In genomic region chr17:64984776-64985521, GRCh38 we compare ENCODE assay signal across 8 cellular contexts.
DNase-seq lines count a peak whose midpoint lies in the region; ATAC-seq, FAIRE-seq and TF ChIP-seq lines count a peak whose summit lies in the region.

No MANE protein-coding gene starts in this region.

- no peak overlapping the region for H3K27ac Mint-ChIP-seq in nephron progenitor cell

- TF ChIP-seq CTCF in pancreas (IDR thresholded peaks at IDR 0.05) (no peak), osteoblast (IDR thresholded peaks at IDR 0.05; ENCODE audit: extremely low read depth, low read depth, low read length) (no peak), nephron progenitor cell (IDR thresholded peaks at IDR 0.05) (no peak)

- peak in 3 of 4 donors; percentile 58 to 62 (median 59) for ATAC-seq in pancreas
- no peak for ATAC-seq in HG02870 (IDR thresholded peaks at IDR 0.05; ENCODE audit: unreplicated experiment)

- H3K4me2 ChIP-seq in GM23248 (ENCODE audit: unreplicated experiment) (no peak overlapping the region), osteoblast (ENCODE audit: insufficient read depth, low read length) (no peak overlapping the region)

- H3K27me3 Mint-ChIP-seq in nephron progenitor cell (ENCODE audit: low read depth, poor library complexity) = peaks cover 8% of the 10 kb centered on the region

- no peaks in the 10 kb centered on the region for H3K9me2 ChIP-seq in GM23248 (ENCODE audit: insufficient read depth)

- FAIRE-seq in pancreas (lab: Jason Lieb, UNC) = no peak

- H3K79me2 ChIP-seq in GM23248 (ENCODE audit: insufficient read depth) (no peaks in the 10 kb centered on the region), osteoblast (ENCODE audit: insufficient read depth, low read length) (no peaks in the 10 kb centered on the region)

- H3K4me3 Mint-ChIP-seq in nephron progenitor cell = no peak overlapping the region

- H3K4me1 ChIP-seq in GM23248 (ENCODE audit: insufficient read depth) (peaks cover 10% of the 10 kb centered on the region), pancreas (peaks cover 0 to 7% (median 0%) of the 10 kb centered on the region in 3 donors), osteoblast (ENCODE audit: insufficient read depth, low read length) (peaks cover 7% of the 10 kb centered on the region)

- H3K9me3 ChIP-seq in GM23248 (ENCODE audit: low read depth) (no peaks in the 10 kb centered on the region), pancreas (no peaks in the 10 kb centered on the region), osteoblast (ENCODE audit: low read depth, low read length) (no peaks in the 10 kb centered on the region)

- H3K9me3 Mint-ChIP-seq in nephron progenitor cell = peaks cover 8% of the 10 kb centered on the region

- peak; percentile 27 for DNase-seq in GM23248
- peak; percentile 68 for DNase-seq in T-helper 22 cell (ENCODE audit: low read depth)
- no peak for DNase-seq in pancreas
- no peak for DNase-seq in DMS114 treated with DMSO at 0.1 percent for 48 hours (lab: John Stamatoyannopoulos, UW; ENCODE audit: unreplicated experiment)
- no peak for DNase-seq in osteoblast (ENCODE audit: insufficient read length, low spot score, missing footprints)
- no peak for DNase-seq in nephron progenitor cell

- 81 to 85% methylated on average over 7 of the region's 7 CpGs for WGBS in GM23248 (ENCODE audit: low coverage in 1 of 2, low lambda C conversion rate in 2 of 2, missing lambda C conversion rate in 2 of 2), 2 experiments
- WGBS in pancreas, 2 donors = 50 to 54% methylated on average over 7 of the region's 7 CpGs

- no peaks in the 10 kb centered on the region for H3F3A ChIP-seq in GM23248 (ENCODE audit: insufficient read depth)

- H3K4me1 Mint-ChIP-seq in nephron progenitor cell = peaks cover 19% of the 10 kb centered on the region

- H2AFZ ChIP-seq in GM23248 (no peak overlapping the region), osteoblast (ENCODE audit: low read length) (no peak overlapping the region)

- H3K27ac ChIP-seq in GM23248 (no peak overlapping the region), cingulate gyrus (ENCODE audit: low read depth, low read length) (peak overlapping the region; percentile 65), pancreas (peak overlapping the region in 3 of 4 donors; percentile 28 to 84 (median 82)), osteoblast (ENCODE audit: low read depth, low read length) (no peak overlapping the region)

- H3K36me3 ChIP-seq in GM23248 (ENCODE audit: low read depth) (no peaks in the 10 kb centered on the region), pancreas (no peaks in the 10 kb centered on the region), osteoblast (ENCODE audit: insufficient read depth, low read length) (no peaks in the 10 kb centered on the region)

- in situ Hi-C loops in GM23248 (cut with MboI) = no loop called here

- H4K20me1 ChIP-seq in GM23248 (ENCODE audit: insufficient read depth) (no peaks in the 10 kb centered on the region), osteoblast (ENCODE audit: insufficient read depth, low read length) (no peaks in the 10 kb centered on the region)

- H3K36me3 Mint-ChIP-seq in nephron progenitor cell (ENCODE audit: low read depth) = peaks cover 6% of the 10 kb centered on the region

- intact Hi-C loops in pancreas (cut with DNase I) = no loop called here

- H3K27me3 ChIP-seq in GM23248 (replicated peaks; ENCODE audit: insufficient read depth) (no peaks in the 10 kb centered on the region), pancreas (no peaks in the 10 kb centered on the region), osteoblast (ENCODE audit: insufficient read depth, low read length) (no peaks in the 10 kb centered on the region)

- H3K9ac ChIP-seq in GM23248 = no peak overlapping the region

- H3K4me3 ChIP-seq in GM23248 = no peak overlapping the region
- no peak overlapping the region for H3K4me3 ChIP-seq in pancreas
- H3K4me3 ChIP-seq in osteoblast (ENCODE audit: insufficient read depth, low read length) = no peak overlapping the region

Comparison
In these comparisons a context has a peak if more than half of its experiments do, and no peak if none do; other contexts are left out.
1. DNase-seq: peak in GM23248 (single experiment) and T-helper 22 cell (single experiment); none in pancreas (0 of 6), DMS114 treated with DMSO at 0.1 percent for 48 hours (single experiment), osteoblast (single experiment) and nephron progenitor cell (single experiment).
2. H3K27ac ChIP-seq: peak in cingulate gyrus (single experiment) and pancreas (3 of 4); none in GM23248 (single experiment) and osteoblast (single experiment).